11 cellular contexts compared by ENCODE assay signal in the genomic region with DNA sequence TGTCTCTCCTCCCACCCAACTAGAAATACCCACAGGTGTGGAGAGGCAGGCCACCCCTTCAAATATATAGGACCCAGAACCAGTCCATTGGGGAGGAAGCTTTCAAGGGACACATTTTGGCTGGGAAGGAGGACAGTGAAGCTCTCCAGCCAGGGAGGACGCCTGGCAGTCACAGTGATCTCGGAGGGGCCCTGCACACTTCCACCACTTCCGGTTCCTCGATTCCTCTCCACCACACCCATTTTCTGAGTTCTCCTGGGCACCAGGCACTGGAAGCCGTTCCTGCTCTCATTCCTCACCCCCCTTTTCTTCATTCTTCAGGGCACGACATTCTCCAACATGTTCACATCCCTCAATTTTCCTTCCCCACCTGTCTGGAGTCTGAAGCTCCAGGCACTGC. TPM values are rescaled to one million over a fixed set of nuclear protein-coding genes. Genes with fewer than 3 reads are reported as not detected.
DNase-seq lines count a peak whose midpoint lies in the region; ATAC-seq and TF ChIP-seq lines count a peak whose summit lies in the region.
"Had no signal": no experiment of that assay in that cellular context is flagged by ENCODE, and none has a peak within 500 bp of the region (broad histone marks: within the 10 kb centered on the region; RNA-seq: fewer than 3 reads in every experiment).

No MANE protein-coding gene starts in this region.

- intact Hi-C loops in CD8-positive, alpha-beta T cell (cut with DNase I, micrococcal nuclease) = no loop called here

- peak overlapping the region; percentile 13 for H3K27ac ChIP-seq in CD8-positive, alpha-beta T cell (ENCODE audit: low read depth, low read length)
- H3K27ac ChIP-seq: SK-N-MC had no signal

- in situ Hi-C loops in KBM-7 (cut with MboI; ENCODE audit: low pct_unique_long_range_greater_than_20kb, low sequenced_read_pairs) = no loop called here

- CTCF ChIA-PET in CD8-positive, alpha-beta T cell (lab: Charles Lee) = interaction anchor here (0.9 to 4.1 kb wide), 9 partner anchors 9 to 98 kb away, joined by 3 to 23 read pairs (median 4); no protein-coding TSS in a partner anchor
- CTCF ChIA-PET in activated CD4-positive, alpha-beta memory T cell treated with anti-CD3 and anti-CD28 coated beads, Interleukin-2, amount 10 ng/mL, durations not matched to agents 7 days and 5 days (lab: Charles Lee) = interaction anchor here (0.7 to 15.4 kb wide), 6 partner anchors 9 to 97 kb away, joined by 3 to 193 read pairs (median 4); no protein-coding TSS in a partner anchor

- peak overlapping the region; percentile 90 for H3K27ac Mint-ChIP-seq in CD8-positive, alpha-beta T cell
- peak overlapping the region; percentile 96 for H3K27ac Mint-ChIP-seq in activated CD4-positive, alpha-beta memory T cell treated with anti-CD3 and anti-CD28 coated beads, Interleukin-2, amount 10 ng/mL, durations not matched to agents 7 days and 5 days
- H3K27ac Mint-ChIP-seq: nephron progenitor cell had no signal

- DNase-seq in CD8-positive, alpha-beta T cell = no peak
- DNase-seq in KBM-7 (peak; percentile 68), NCI-H226 (no peak), NCI-H524 treated with DMSO at 0.1 percent for 48 hours (lab: John Stamatoyannopoulos, UW) (no peak), kidney tubule cell (ENCODE audit: low spot score) (no peak)
- DNase-seq in activated CD4-positive, alpha-beta memory T cell treated with anti-CD3 and anti-CD28 coated beads, Interleukin-2, amount 10 ng/mL, durations not matched to agents 7 days and 5 days = no peak
- DNase-seq: activated gamma-delta T cell treated with Interleukin-2 at 50 U/mL for 16 hours, nephron progenitor cell had no signal

- no peaks in the 10 kb centered on the region for H3K9me3 ChIP-seq in CD8-positive, alpha-beta T cell (ENCODE audit: low read length)
- no peaks in the 10 kb centered on the region for H3K9me3 ChIP-seq in mononuclear cell (ENCODE audit: low read depth, low read length)

- H3K27me3 ChIP-seq in CD8-positive, alpha-beta T cell (ENCODE audit: insufficient read depth, low read length) = no peaks in the 10 kb centered on the region
- H3K27me3 ChIP-seq in mononuclear cell (ENCODE audit: insufficient read depth, low read length) = no peaks in the 10 kb centered on the region

- H3K36me3 Mint-ChIP-seq in CD8-positive, alpha-beta T cell = peaks cover 9% of the 10 kb centered on the region
- peaks cover 13% of the 10 kb centered on the region for H3K36me3 Mint-ChIP-seq in activated CD4-positive, alpha-beta memory T cell treated with anti-CD3 and anti-CD28 coated beads, Interleukin-2, amount 10 ng/mL, durations not matched to agents 7 days and 5 days (ENCODE audit: low read depth)

- TF ChIP-seq CTCF in CD8-positive, alpha-beta T cell (IDR thresholded peaks at IDR 0.05) = no peak

- no peaks in the 10 kb centered on the region for H3K9me3 Mint-ChIP-seq in CD8-positive, alpha-beta T cell
- no peaks in the 10 kb centered on the region for H3K9me3 Mint-ChIP-seq in activated CD4-positive, alpha-beta memory T cell treated with anti-CD3 and anti-CD28 coated beads, Interleukin-2, amount 10 ng/mL, durations not matched to agents 7 days and 5 days

- H3K4me3 Mint-ChIP-seq in CD8-positive, alpha-beta T cell = peak overlapping the region; percentile 77
- H3K4me3 Mint-ChIP-seq in activated CD4-positive, alpha-beta memory T cell treated with anti-CD3 and anti-CD28 coated beads, Interleukin-2, amount 10 ng/mL, durations not matched to agents 7 days and 5 days = peak overlapping the region; percentile 87
- H3K4me3 Mint-ChIP-seq: nephron progenitor cell had no signal

- peaks cover 65% of the 10 kb centered on the region for H3K4me1 ChIP-seq in CD8-positive, alpha-beta T cell (ENCODE audit: insufficient read depth, low read length)
- H3K4me1 ChIP-seq in mononuclear cell (ENCODE audit: insufficient read depth, low read length) = peaks cover 68% of the 10 kb centered on the region

- ATAC-seq in CD8-positive, alpha-beta T cell = no peak
- no peak for ATAC-seq in GM18519 (IDR thresholded peaks at IDR 0.05; ENCODE audit: low FRiP score, unreplicated experiment)

- H3K4me1 Mint-ChIP-seq in CD8-positive, alpha-beta T cell (ENCODE audit: low read depth) = peaks cover 60% of the 10 kb centered on the region
- peaks cover 68% of the 10 kb centered on the region for H3K4me1 Mint-ChIP-seq in activated CD4-positive, alpha-beta memory T cell treated with anti-CD3 and anti-CD28 coated beads, Interleukin-2, amount 10 ng/mL, durations not matched to agents 7 days and 5 days
- H3K4me1 Mint-ChIP-seq: nephron progenitor cell had no signal

- peaks cover 2% of the 10 kb centered on the region for H3K27me3 Mint-ChIP-seq in CD8-positive, alpha-beta T cell (ENCODE audit: low read depth)
- H3K27me3 Mint-ChIP-seq in activated CD4-positive, alpha-beta memory T cell treated with anti-CD3 and anti-CD28 coated beads, Interleukin-2, amount 10 ng/mL, durations not matched to agents 7 days and 5 days = no peaks in the 10 kb centered on the region

- POLR2A ChIA-PET in CD8-positive, alpha-beta T cell (lab: Charles Lee) = interaction anchor here (0.6 to 1.9 kb wide), 2 partner anchors 18 to 188 kb away, joined by 3 to 7 read pairs; no protein-coding TSS in a partner anchor
- POLR2A ChIA-PET in activated CD4-positive, alpha-beta memory T cell treated with anti-CD3 and anti-CD28 coated beads, Interleukin-2, amount 10 ng/mL, durations not matched to agents 7 days and 5 days (lab: Charles Lee) = interaction anchor here (1.2 to 7.6 kb wide), 8 partner anchors 11 to 193 kb away, joined by 4 to 173 read pairs (median 12); a partner anchor contains a TSS

- no peaks in the 10 kb centered on the region for H3K36me3 ChIP-seq in CD8-positive, alpha-beta T cell (ENCODE audit: insufficient read depth, low read length)

- H3K4me3 ChIP-seq in CD8-positive, alpha-beta T cell (ENCODE audit: low read depth, low read length) = peak overlapping the region; percentile 34
- H3K4me3 ChIP-seq in mononuclear cell (ENCODE audit: low read length) = peak overlapping the region; percentile 24
- H3K4me3 ChIP-seq: SK-N-MC had no signal

RNA-seq across cellular contexts. Expression of a gene that starts 30.4 kb away (rescaled TPM):
- total RNA-seq in CD8-positive, alpha-beta T cell = 1 to 10 TPM; 8.3 to 8.8 TPM
- total RNA-seq in activated CD4-positive, alpha-beta memory T cell treated with anti-CD3 and anti-CD28 coated beads, Interleukin-2, amount 10 ng/mL, durations not matched to agents 7 days and 5 days = 10 to 100 TPM; 77.0 to 77.8 TPM
- total RNA-seq in mononuclear cell = 3.9 TPM

Comparison
In these comparisons a context has a peak if more than half of its experiments do, and no peak if none do; other contexts are left out.
1. RNA of a gene that starts 30.4 kb away (total RNA-seq): 77.0 to 77.8 TPM in activated CD4-positive, alpha-beta memory T cell treated with anti-CD3 and anti-CD28 coated beads, Interleukin-2, amount 10 ng/mL, durations not matched to agents 7 days and 5 days; 8.3 to 8.8 TPM in CD8-positive, alpha-beta T cell and 3.9 TPM in mononuclear cell (single experiment); every median in the first group is over 4 times any median in the second.